Comparison of ENCODE assay signal across 9 cellular contexts in genomic region chr21:44965251-44966022, GRCh38. TPM values are rescaled to one million over a fixed set of nuclear protein-coding genes. Genes with fewer than 3 reads are reported as not detected.
DNase-seq lines count a peak whose midpoint lies in the region; ATAC-seq lines count a peak whose summit lies in the region.
"Had no signal": no experiment of that assay in that cellular context is flagged by ENCODE, and none has a peak within 500 bp of the region (broad histone marks: within the 10 kb centered on the region; RNA-seq: fewer than 3 reads in every experiment).

No MANE protein-coding gene starts in this region.

- H3K4me1 Mint-ChIP-seq in activated T-cell treated with anti-CD3 and anti-CD28 coated beads, Interleukin-2, amount 50 U/mL, for 24 hours (ENCODE audit: low read depth): peaks cover 54% of the 10 kb centered on the region

- peaks cover 86% of the 10 kb centered on the region for H3K36me3 Mint-ChIP-seq in activated T-cell treated with anti-CD3 and anti-CD28 coated beads, Interleukin-2, amount 50 U/mL, for 24 hours (ENCODE audit: low read depth)

- ATAC-seq in left cardiac atrium: no peak
- ATAC-seq in HG02588 (IDR thresholded peaks at IDR 0.05; ENCODE audit: unreplicated experiment): no peak
- ATAC-seq in HG02571 (IDR thresholded peaks at IDR 0.05; ENCODE audit: unreplicated experiment): no peak
- ATAC-seq: Panc1 had no signal

- peak overlapping the region; percentile 12 for H3K4me3 Mint-ChIP-seq in activated T-cell treated with anti-CD3 and anti-CD28 coated beads, Interleukin-2, amount 50 U/mL, for 24 hours

- intact Hi-C loops in left cardiac atrium (cut with DNase I): no loop called here
- intact Hi-C loops in cardiac septum (cut with DNase I): no loop called here

- H3K9me3 Mint-ChIP-seq in activated T-cell treated with anti-CD3 and anti-CD28 coated beads, Interleukin-2, amount 50 U/mL, for 24 hours: no peaks in the 10 kb centered on the region

- peak overlapping the region; percentile 0 for H3K27ac Mint-ChIP-seq in activated T-cell treated with anti-CD3 and anti-CD28 coated beads, Interleukin-2, amount 50 U/mL, for 24 hours

- H3K27ac ChIP-seq in substantia nigra (ENCODE audit: low read depth, low read length, poor library complexity, severe bottlenecking): no peak overlapping the region

- no peaks in the 10 kb centered on the region for H3K27me3 Mint-ChIP-seq in activated T-cell treated with anti-CD3 and anti-CD28 coated beads, Interleukin-2, amount 50 U/mL, for 24 hours

- peak; percentile 12 for DNase-seq in left cardiac atrium
- no peak for DNase-seq in cardiac septum (ENCODE audit: low spot score)
- no peak for DNase-seq in activated T-cell treated with anti-CD3 and anti-CD28 coated beads, Interleukin-2, amount 50 U/mL, for 24 hours
- peak; percentile 22 for DNase-seq in kidney glomerular epithelial cell (lab: John Stamatoyannopoulos, UW)
- DNase-seq in substantia nigra (lab: John Stamatoyannopoulos, UW): no peak
- no peak for DNase-seq in activated gamma-delta T cell treated with Interleukin-2 at 50 U/mL for 16 hours

RNA-seq across cellular contexts. Expression of gene SLX9, which starts 25.6 kb away (rescaled TPM):
- total RNA-seq in left cardiac atrium: 10 to 100 TPM; 26.1 to 28.6 TPM
- 35.8 TPM for total RNA-seq in cardiac septum

RNA-seq across cellular contexts. Expression of gene ITGB2, which starts 44.7 kb away (rescaled TPM):
- 10 to 100 TPM; 31.5 to 70.7 TPM for total RNA-seq in left cardiac atrium
- total RNA-seq in cardiac septum: 11.5 TPM

Comparison
In these comparisons a context has a peak if more than half of its experiments do, and no peak if none do; other contexts are left out.
1. DNase-seq: peak in left cardiac atrium (single experiment) and kidney glomerular epithelial cell (single experiment); none in cardiac septum (single experiment), activated T-cell treated with anti-CD3 and anti-CD28 coated beads, Interleukin-2, amount 50 U/mL, for 24 hours (single experiment), substantia nigra (0 of 49) and activated gamma-delta T cell treated with Interleukin-2 at 50 U/mL for 16 hours (single experiment).